34 cellular contexts compared by ENCODE assay signal in genomic region chr6:160943997-160944396, GRCh38.
"Had no signal": no experiment of that assay in that cellular context is flagged by ENCODE, and none has a peak within 500 bp of the region (broad histone marks: within the 10 kb centered on the region; RNA-seq: fewer than 3 reads in every experiment).

No MANE protein-coding gene starts in this region.

- H3K9me3 ChIP-seq: MG63 had no signal

- H3K4me3 ChIP-seq: MG63 had no signal

- H3K36me3 ChIP-seq: MG63 had no signal

- H3K27me3 ChIP-seq: MG63 had no signal

- DNase-seq: Karpas-422, Kasumi-1, MG63, MM.1S, MV-4-11, NCI-H1048, NCI-H1092, NCI-H1092 treated with DMSO at 0.1 percent for 48 hours, NCI-H1105, NCI-H1105 treated with DMSO at 0.1 percent for 48 hours, NCI-H1417, NCI-H1417 treated with DMSO at 0.1 percent for 48 hours, NCI-H1436, NCI-H1436 treated with DMSO at 0.1 percent for 48 hours, NCI-H146, NCI-H1694, NCI-H1694 treated with DMSO at 0.1 percent for 48 hours, NCI-H187, NCI-H187 treated with DMSO at 0.1 percent for 48 hours, NCI-H1930, NCI-H2029, NCI-H2029 treated with DMSO at 0.1 percent for 48 hours, NCI-H2081, NCI-H2081 treated with DMSO at 0.1 percent for 48 hours, NCI-H2107, NCI-H2171, NCI-H2171 treated with DMSO at 0.1 percent for 48 hours, NCI-H2227 treated with DMSO at 0.1 percent for 48 hours, NCI-H226, NCI-H345, NCI-H446, NCI-H446 treated with DMSO at 0.1 percent for 48 hours, NCI-H510A, NCI-H510A treated with DMSO at 0.1 percent for 48 hours had no signal
